Comparison of ENCODE assay signal across 8 cellular contexts in the genomic region with DNA sequence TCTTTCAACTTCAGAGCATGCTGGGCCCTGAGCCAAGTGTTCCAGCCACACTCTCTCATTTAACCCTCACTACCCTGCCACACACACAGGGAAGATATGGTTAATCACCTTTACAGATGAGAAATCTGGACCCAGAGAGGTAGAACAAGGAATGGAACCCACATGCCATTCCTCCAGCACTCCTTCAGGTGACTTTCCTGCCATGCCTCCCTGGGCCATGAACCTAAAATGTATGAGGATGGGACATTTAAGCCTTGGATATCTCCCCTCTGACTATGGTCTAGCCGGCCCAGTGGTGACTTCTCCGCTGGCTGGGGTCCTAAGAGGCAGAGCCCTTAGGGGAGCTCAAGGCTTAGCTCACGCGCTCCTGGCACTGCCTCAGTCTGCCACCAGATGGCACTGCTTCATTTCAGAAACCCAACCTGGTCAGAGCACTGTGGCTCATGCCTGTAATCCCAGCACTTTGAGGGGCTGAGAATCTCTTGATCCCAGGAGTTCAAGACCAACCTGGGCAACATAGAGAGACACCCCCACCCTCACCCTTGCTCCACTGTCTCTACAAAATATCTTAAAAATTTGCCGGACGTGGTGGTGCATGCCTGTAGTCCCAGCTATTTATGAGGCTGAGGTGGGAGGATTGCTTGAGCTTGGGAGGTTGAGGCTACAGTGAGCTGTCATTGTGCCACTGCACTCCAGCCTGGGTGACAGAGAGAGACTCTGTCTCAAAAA. TPM values are rescaled to one million over a fixed set of nuclear protein-coding genes. Genes with fewer than 3 reads are reported as not detected.
A peak's percentile ranks its signal among the peaks of the same experiment; 100 is the strongest.
DNase-seq lines count a peak whose midpoint lies in the region; ATAC-seq and TF ChIP-seq lines count a peak whose summit lies in the region.

No MANE protein-coding gene starts in this region.

- no peaks in the 10 kb centered on the region for H3K9me2 ChIP-seq in PC-9 (ENCODE audit: insufficient read depth)

- H4K20me1 ChIP-seq in PC-9 (ENCODE audit: insufficient read depth) = peaks cover 20% of the 10 kb centered on the region

- no peak overlapping the region for H3K4me3 ChIP-seq in PC-9
- no peak overlapping the region for H3K4me3 ChIP-seq in fibroblast of mammary gland (ENCODE audit: control insufficient read depth, low read depth, low read length)

- TF ChIP-seq CTCF in PC-9 (conservative IDR thresholded peaks at IDR 0.05) = peak; percentile 87
- peak; percentile 90 for TF ChIP-seq CTCF in fibroblast of mammary gland (conservative IDR thresholded peaks at IDR 0.05; ENCODE audit: control insufficient read depth, insufficient read depth, low read depth, low read length)
- peak; percentile 90 for TF ChIP-seq CTCF in nephron progenitor cell (IDR thresholded peaks at IDR 0.05)

- no peak overlapping the region for H3K27ac ChIP-seq in PC-9

- peak overlapping the region; percentile 55 for H3K27ac Mint-ChIP-seq in activated T-cell treated with anti-CD3 and anti-CD28 coated beads, Interleukin-2, amount 50 U/mL, for 72 hours
- H3K27ac Mint-ChIP-seq in nephron progenitor cell = no peak overlapping the region

- no TSS peak for BruUV-seq in PC-9 (replicated peaks; lab: Mats Ljungman, UMichigan)

- peaks cover 2 to 4% of the 10 kb centered on the region in 2 donors for H3K36me3 Mint-ChIP-seq in activated T-cell treated with anti-CD3 and anti-CD28 coated beads, Interleukin-2, amount 50 U/mL, for 72 hours (ENCODE audit: insufficient read depth in 2 of 2)
- no peaks in the 10 kb centered on the region for H3K36me3 Mint-ChIP-seq in nephron progenitor cell (ENCODE audit: low read depth)

- no peaks in the 10 kb centered on the region for H3K27me3 Mint-ChIP-seq in activated T-cell treated with anti-CD3 and anti-CD28 coated beads, Interleukin-2, amount 50 U/mL, for 72 hours (ENCODE audit: low read depth)
- H3K27me3 Mint-ChIP-seq in nephron progenitor cell (ENCODE audit: low read depth, poor library complexity) = peaks cover 1% of the 10 kb centered on the region

- H3K4me3 Mint-ChIP-seq in activated T-cell treated with anti-CD3 and anti-CD28 coated beads, Interleukin-2, amount 50 U/mL, for 72 hours = peak overlapping the region in 1 of 2 donors; percentile 5
- H3K4me3 Mint-ChIP-seq in nephron progenitor cell = no peak overlapping the region

- peak; percentile 19 to 22 for ATAC-seq in activated T-cell treated with anti-CD3 and anti-CD28 coated beads, Interleukin-2, amount 50 U/mL, for 72 hours (replicated peaks in 1 of 2)
- no peak for ATAC-seq in HG03571 (IDR thresholded peaks at IDR 0.05; ENCODE audit: unreplicated experiment)

- intact Hi-C loops in PC-9 (cut with micrococcal nuclease; ENCODE audit: unreplicated experiment) = loop anchor here (1.0 kb wide), 3 partner anchors 136 to 180 kb away; no protein-coding TSS in a partner anchor

- peak; percentile 94 for DNase-seq in ELF-1 (ENCODE audit: low read depth, low spot score)
- DNase-seq in HS-5 (ENCODE audit: low read depth) = peak; percentile 26
- DNase-seq in PC-9 = peak; percentile 43 to 68
- DNase-seq in activated T-cell treated with anti-CD3 and anti-CD28 coated beads, Interleukin-2, amount 50 U/mL, for 72 hours = peak; percentile 83
- DNase-seq in fibroblast of mammary gland (ENCODE audit: low read depth) = peak; percentile 76
- peak; percentile 87 for DNase-seq in nephron progenitor cell
- DNase-seq in stimulated activated naive CD4-positive, alpha-beta T cell treated with Interleukin-2 at 50 U/mL for 16 hours (lab: John Stamatoyannopoulos, UW) = peak; percentile 71

- no peak overlapping the region for H3K4me2 ChIP-seq in PC-9

- CTCF ChIA-PET in PC-9 (lab: Charles Lee) = interaction anchor here (0.6 to 4.1 kb wide), 6 partner anchors 11 to 1097 kb away, joined by 3 to 28 read pairs (median 9); a partner anchor contains a TSS

- no peaks in the 10 kb centered on the region for H3K36me3 ChIP-seq in PC-9 (ENCODE audit: low read depth)

- H3K27me3 ChIP-seq in PC-9 (ENCODE audit: insufficient read depth, low read depth) = no peaks in the 10 kb centered on the region

- POLR2A ChIA-PET in PC-9 (lab: Charles Lee; ENCODE audit: unreplicated experiment) = interaction anchor here (0.6 to 0.7 kb wide), 3 partner anchors 180 to 1524 kb away, joined by 3 to 26 read pairs (median 3); no protein-coding TSS in a partner anchor

- H3K79me2 ChIP-seq in PC-9 (ENCODE audit: low read depth) = peaks cover 21% of the 10 kb centered on the region

- peaks cover 15% of the 10 kb centered on the region; the same call in 1 of the 2 replicates for H3F3A ChIP-seq in PC-9 (ENCODE audit: insufficient read depth, low read depth)

- H3K9me3 Mint-ChIP-seq in activated T-cell treated with anti-CD3 and anti-CD28 coated beads, Interleukin-2, amount 50 U/mL, for 72 hours = no peaks in the 10 kb centered on the region
- no peaks in the 10 kb centered on the region for H3K9me3 Mint-ChIP-seq in nephron progenitor cell

- H3K4me1 Mint-ChIP-seq in activated T-cell treated with anti-CD3 and anti-CD28 coated beads, Interleukin-2, amount 50 U/mL, for 72 hours (ENCODE audit: low read depth) = peaks cover 25% of the 10 kb centered on the region
- H3K4me1 Mint-ChIP-seq in nephron progenitor cell = peaks cover 14% of the 10 kb centered on the region

- no peaks in the 10 kb centered on the region for H3K9me3 ChIP-seq in PC-9 (ENCODE audit: insufficient read depth, low read depth)

- H2AFZ ChIP-seq in PC-9 = no peak overlapping the region

- no peaks in the 10 kb centered on the region; the same call in 1 of the 2 replicates for H3K4me1 ChIP-seq in PC-9 (replicated peaks; ENCODE audit: insufficient read depth)

RNA-seq across cellular contexts. Expression of a gene that starts 2.2 kb away (rescaled TPM):
- 19.8 and 28.2 TPM in 2 replicates for total RNA-seq in PC-9 (2021)
- total RNA-seq in activated T-cell treated with anti-CD3 and anti-CD28 coated beads, Interleukin-2, amount 50 U/mL, for 72 hours = 10 to 100 TPM; 28.2 to 32.0 TPM

RNA-seq across cellular contexts. Expression of a gene that starts 36.5 kb away (rescaled TPM):
- 19.2 and 22.6 TPM in 2 replicates for total RNA-seq in PC-9 (2021)
- total RNA-seq in activated T-cell treated with anti-CD3 and anti-CD28 coated beads, Interleukin-2, amount 50 U/mL, for 72 hours = 10 to 100 TPM; 32.8 to 41.7 TPM

Comparison
In these comparisons a context has a peak if more than half of its experiments do, and no peak if none do; other contexts are left out.
1. DNase-seq: peak in every context shown above with its lines; median percentile 94 in ELF-1; 87 in nephron progenitor cell; 83 in activated T-cell treated with anti-CD3 and anti-CD28 coated beads, Interleukin-2, amount 50 U/mL, for 72 hours; 76 in fibroblast of mammary gland; 71 in stimulated activated naive CD4-positive, alpha-beta T cell treated with Interleukin-2 at 50 U/mL for 16 hours; 56 in PC-9; 26 in HS-5.